Comparison of ENCODE assay signal across 18 cellular contexts in genomic region chr9:121885345-121885901, GRCh38.
A peak's percentile ranks its signal among the peaks of the same experiment; 100 is the strongest.
DNase-seq lines count a peak whose midpoint lies in the region; ATAC-seq and TF ChIP-seq lines count a peak whose summit lies in the region.
"Had no signal": no experiment of that assay in that cellular context is flagged by ENCODE, and none has a peak within 500 bp of the region (broad histone marks: within the 10 kb centered on the region; RNA-seq: fewer than 3 reads in every experiment).

No MANE protein-coding gene starts in this region.

- H3K56ac ChIP-seq in IMR-90 (ENCODE audit: extremely low read depth, insufficient read depth, low read length): no peak overlapping the region

- no peak overlapping the region; the same call in 1 of the 2 replicates for H3K14ac ChIP-seq in IMR-90 (replicated peaks; ENCODE audit: low read depth, low read length)

- peaks cover 3% of the 10 kb centered on the region; the same call in 1 of the 2 replicates for H4K20me1 ChIP-seq in IMR-90 (ENCODE audit: insufficient read depth, low read length)

- no peak overlapping the region for H4K91ac ChIP-seq in IMR-90 (ENCODE audit: insufficient read depth, low read depth, low read length)

- DNase-seq in ACHN (peak; percentile 75), IMR-90 (peak; percentile 86), astrocyte of the spinal cord (ENCODE audit: low read depth, low spot score) (peak; percentile 91), iris pigment epithelial cell (ENCODE audit: low read depth) (peak; percentile 87), NCI-H2171 treated with DMSO at 0.1 percent for 48 hours (lab: John Stamatoyannopoulos, UW) (no peak), COLO668 (lab: John Stamatoyannopoulos, UW; ENCODE audit: unreplicated experiment) (no peak)
- no peak for DNase-seq in CD8-positive, alpha-beta memory T cell
- no peak for DNase-seq in activated CD4-positive, alpha-beta T cell treated with anti-CD3 and anti-CD28 coated beads, Interleukin-2, amount 10 ng/mL, durations not matched to agents 7 days and 5 days
- DNase-seq: activated CD4-positive, alpha-beta T cell treated with anti-CD3 and anti-CD28 coated beads for 4 hours; activated naive CD4-positive, alpha-beta T cell treated with anti-CD3 and anti-CD28 coated beads for 36 hours; activated T-cell treated with anti-CD3 and anti-CD28 coated beads for 4 hours; effector CD8-positive, alpha-beta T cell; foreskin keratinocyte; left ventricle myocardium superior; NCI-H1417 treated with DMSO at 0.1 percent for 48 hours; NCI-H2227 treated with DMSO at 0.1 percent for 48 hours; T-helper 9 cell; uterus had no signal

- no peak overlapping the region for H3K4me3 Mint-ChIP-seq in CD8-positive, alpha-beta memory T cell
- no peak overlapping the region for H3K4me3 Mint-ChIP-seq in activated CD4-positive, alpha-beta T cell treated with anti-CD3 and anti-CD28 coated beads, Interleukin-2, amount 10 ng/mL, durations not matched to agents 7 days and 5 days
- H3K4me3 Mint-ChIP-seq: activated naive CD4-positive, alpha-beta T cell treated with anti-CD3 and anti-CD28 coated beads for 36 hours had no signal

- no peak for TF ChIP-seq CTCF in IMR-90 (conservative IDR thresholded peaks at IDR 0.05; ENCODE audit: low read depth, low read length)
- no peak for TF ChIP-seq CTCF in astrocyte of the spinal cord (IDR thresholded peaks at IDR 0.05; ENCODE audit: low read depth, low read length)

- no peaks in the 10 kb centered on the region for H3K36me3 ChIP-seq in IMR-90 (ENCODE audit: control insufficient read depth, insufficient read depth, low read length)
- no peaks in the 10 kb centered on the region for H3K36me3 ChIP-seq in CD8-positive, alpha-beta memory T cell (ENCODE audit: insufficient read depth, low read length)
- H3K36me3 ChIP-seq: uterus had no signal

- H3K9me3 ChIP-seq in IMR-90 (ENCODE audit: control insufficient read depth, insufficient read depth, low read length): no peaks in the 10 kb centered on the region
- H3K9me3 ChIP-seq in CD8-positive, alpha-beta memory T cell (ENCODE audit: low read length): no peaks in the 10 kb centered on the region
- H3K9me3 ChIP-seq: uterus had no signal

- no peak overlapping the region for H3K9ac ChIP-seq in IMR-90 (ENCODE audit: low read depth, low read length)

- peaks cover 18% of the 10 kb centered on the region for H3K4me1 ChIP-seq in IMR-90 (ENCODE audit: control insufficient read depth, insufficient read depth, low read length)
- H3K4me1 ChIP-seq in CD8-positive, alpha-beta memory T cell (ENCODE audit: insufficient read depth, low read length): no peaks in the 10 kb centered on the region
- H3K4me1 ChIP-seq: foreskin keratinocyte, uterus had no signal

- H3K4ac ChIP-seq in IMR-90 (ENCODE audit: low read depth, low read length): no peak overlapping the region

- H3K9me3 Mint-ChIP-seq in CD8-positive, alpha-beta memory T cell: no peaks in the 10 kb centered on the region
- no peaks in the 10 kb centered on the region for H3K9me3 Mint-ChIP-seq in activated CD4-positive, alpha-beta T cell treated with anti-CD3 and anti-CD28 coated beads, Interleukin-2, amount 10 ng/mL, durations not matched to agents 7 days and 5 days
- H3K9me3 Mint-ChIP-seq: activated naive CD4-positive, alpha-beta T cell treated with anti-CD3 and anti-CD28 coated beads for 36 hours had no signal

- no peak overlapping the region for H2BK20ac ChIP-seq in IMR-90 (ENCODE audit: low read depth, low read length)

- no peaks in the 10 kb centered on the region for H3K4me1 Mint-ChIP-seq in CD8-positive, alpha-beta memory T cell
- peaks cover 2% of the 10 kb centered on the region for H3K4me1 Mint-ChIP-seq in activated CD4-positive, alpha-beta T cell treated with anti-CD3 and anti-CD28 coated beads, Interleukin-2, amount 10 ng/mL, durations not matched to agents 7 days and 5 days

- H4K5ac ChIP-seq in IMR-90 (ENCODE audit: low read depth, low read length): no peak overlapping the region

- H3K79me1 ChIP-seq in IMR-90 (ENCODE audit: low read depth in 1 of 2, low read length in 2 of 2): no peaks in the 10 kb centered on the region

- no peak overlapping the region for H3K27ac Mint-ChIP-seq in CD8-positive, alpha-beta memory T cell
- no peak overlapping the region for H3K27ac Mint-ChIP-seq in activated CD4-positive, alpha-beta T cell treated with anti-CD3 and anti-CD28 coated beads, Interleukin-2, amount 10 ng/mL, durations not matched to agents 7 days and 5 days
- H3K27ac Mint-ChIP-seq: activated naive CD4-positive, alpha-beta T cell treated with anti-CD3 and anti-CD28 coated beads for 36 hours had no signal

- no peak overlapping the region for H2BK15ac ChIP-seq in IMR-90 (ENCODE audit: low read depth, low read length)

- peaks cover 0 to under 1% of the 10 kb centered on the region in 2 donors for H3K27me3 Mint-ChIP-seq in CD8-positive, alpha-beta memory T cell
- no peaks in the 10 kb centered on the region for H3K27me3 Mint-ChIP-seq in activated CD4-positive, alpha-beta T cell treated with anti-CD3 and anti-CD28 coated beads, Interleukin-2, amount 10 ng/mL, durations not matched to agents 7 days and 5 days

- CTCF ChIA-PET in IMR-90 (lab: Yijun Ruan, JAX): interaction anchor here (1.1 kb wide), 1 partner anchor 198 kb away, joined by 3 read pairs; no protein-coding TSS in a partner anchor
- CTCF ChIA-PET in CD8-positive, alpha-beta memory T cell (lab: Charles Lee): no interaction called here
- CTCF ChIA-PET in activated CD4-positive, alpha-beta T cell treated with anti-CD3 and anti-CD28 coated beads, Interleukin-2, amount 10 ng/mL, durations not matched to agents 7 days and 5 days (lab: Charles Lee): no interaction called here

- no peak overlapping the region for H2AK9ac ChIP-seq in IMR-90 (replicated peaks; ENCODE audit: low read depth, low read length, poor library complexity)

- intact Hi-C loops in IMR-90 (cut with micrococcal nuclease): no loop called here

- H3K4me3 ChIP-seq in IMR-90 (ENCODE audit: insufficient read depth, low read depth, low read length): no peak overlapping the region
- no peak overlapping the region for H3K4me3 ChIP-seq in astrocyte of the spinal cord (ENCODE audit: low read depth, low read length)
- H3K4me3 ChIP-seq in CD8-positive, alpha-beta memory T cell (ENCODE audit: low read length): no peak overlapping the region
- H3K4me3 ChIP-seq: uterus had no signal

- TF ChIP-seq RAD21 in IMR-90 (IDR thresholded peaks at IDR 0.05; ENCODE audit: low read length): no peak

- H2BK5ac ChIP-seq in IMR-90 (ENCODE audit: low read depth, low read length, poor library complexity, severe bottlenecking): no peak overlapping the region

- H3K4me2 ChIP-seq in IMR-90 (ENCODE audit: low read depth, low read length): no peak overlapping the region

- H3K36me3 Mint-ChIP-seq in CD8-positive, alpha-beta memory T cell: peaks cover 0 to 3% (median 0%) of the 10 kb centered on the region in 3 donors
- no peaks in the 10 kb centered on the region for H3K36me3 Mint-ChIP-seq in activated CD4-positive, alpha-beta T cell treated with anti-CD3 and anti-CD28 coated beads, Interleukin-2, amount 10 ng/mL, durations not matched to agents 7 days and 5 days (ENCODE audit: low read depth)

- no TSS peak for BruUV-seq in IMR-90 (replicated peaks; lab: Mats Ljungman, UMichigan)

- dilution Hi-C loops in IMR-90 (cut with HindIII; ENCODE audit: low sequenced_read_pairs, unreplicated experiment): no loop called here

- H3K9me1 ChIP-seq in IMR-90 (ENCODE audit: insufficient read depth, low read length): peaks cover 22% of the 10 kb centered on the region

- H3K23ac ChIP-seq in IMR-90 (ENCODE audit: low read depth, low read length): no peak overlapping the region

- POLR2A ChIA-PET in IMR-90 (lab: Charles Lee; ENCODE audit: unreplicated experiment): no interaction called here
- POLR2A ChIA-PET in CD8-positive, alpha-beta memory T cell (lab: Charles Lee): no interaction called here
- POLR2A ChIA-PET in activated CD4-positive, alpha-beta T cell treated with anti-CD3 and anti-CD28 coated beads, Interleukin-2, amount 10 ng/mL, durations not matched to agents 7 days and 5 days (lab: Charles Lee): no interaction called here

- no peaks in the 10 kb centered on the region for H3K27me3 ChIP-seq in IMR-90 (ENCODE audit: control insufficient read depth, insufficient read depth, low read length)
- no peaks in the 10 kb centered on the region for H3K27me3 ChIP-seq in CD8-positive, alpha-beta memory T cell (ENCODE audit: insufficient read depth, low read length, poor library complexity, severe bottlenecking)
- H3K27me3 ChIP-seq: foreskin keratinocyte, uterus had no signal

- no peak overlapping the region for H2AK5ac ChIP-seq in IMR-90 (ENCODE audit: low read depth, low read length)

- in situ Hi-C loops in ACHN (cut with HindIII; ENCODE audit: low pct_ligation_motif_present, low pct_unique_long_range_greater_than_20kb, low sequenced_read_pairs): no loop called here
- in situ Hi-C loops in IMR-90 (cut with MboI; ENCODE audit: low sequenced_read_pairs): no loop called here
- in situ Hi-C loops in astrocyte of the spinal cord (cut with HindIII; ENCODE audit: low sequenced_read_pairs): no loop called here

- no peak for TF ChIP-seq POLR2A in IMR-90 (IDR thresholded peaks at IDR 0.05; ENCODE audit: low read depth, low read length)

- H2BK120ac ChIP-seq in IMR-90 (ENCODE audit: low read depth, low read length): no peak overlapping the region

- ATAC-seq in IMR-90 (ENCODE audit: low read depth): no peak
- ATAC-seq: foreskin keratinocyte, left ventricle myocardium superior had no signal

- no peak overlapping the region for H4K8ac ChIP-seq in IMR-90 (ENCODE audit: low read depth in 2 of 2, low read length in 2 of 2)

- no peak overlapping the region for H3K18ac ChIP-seq in IMR-90 (ENCODE audit: low read depth, low read length)

- H3K27ac ChIP-seq in IMR-90 (ENCODE audit: insufficient read depth, low read length): no peak overlapping the region
- H3K27ac ChIP-seq in CD8-positive, alpha-beta memory T cell (ENCODE audit: low read depth, low read length): no peak overlapping the region
- H3K27ac ChIP-seq: foreskin keratinocyte, uterus had no signal

- H2AFZ ChIP-seq in IMR-90 (replicated peaks; ENCODE audit: low read length, poor library complexity): no peak overlapping the region

- 59% methylated on average over 3 of the region's 6 CpGs; no CpG with 5 or more reads in 1 of the 2 experiments for WGBS in IMR-90 (ENCODE audit: extremely low coverage in 2 of 2, insufficient read length in 1 of 2), 2 experiments

TF ChIP-seq in IMR-90, 13 proteins besides CTCF, POLR2A, EP300 and RAD21:
- 0 out of 2 replicates have a peak, but pooled peaks have one; percentile 24 for TF ChIP-seq BHLHE40 (IDR thresholded peaks at IDR 0.05; ENCODE audit: low read depth, low read length)
- no peak for TF ChIP-seq NFE2L2 (IDR thresholded peaks at IDR 0.05; ENCODE audit: low read depth, low read length)
- TF ChIP-seq RCOR1 (IDR thresholded peaks at IDR 0.05; ENCODE audit: insufficient replicate concordance, low read length): peak; percentile 83

Comparison
In these comparisons a context has a peak if more than half of its experiments do, and no peak if none do; other contexts are left out.
1. DNase-seq: peak in ACHN (single experiment), IMR-90 (single experiment), astrocyte of the spinal cord (single experiment) and iris pigment epithelial cell (single experiment); none in NCI-H2171 treated with DMSO at 0.1 percent for 48 hours (single experiment), COLO668 (single experiment), CD8-positive, alpha-beta memory T cell (0 of 5) and activated CD4-positive, alpha-beta T cell treated with anti-CD3 and anti-CD28 coated beads, Interleukin-2, amount 10 ng/mL, durations not matched to agents 7 days and 5 days (single experiment).